1 cellular context compared by ENCODE assay signal in genomic region chr15:50225057-50225456, GRCh38.
TF ChIP-seq lines count a peak whose summit lies in the region.

No MANE protein-coding gene starts in this region.

TF ChIP-seq in HepG2, 621 proteins besides CTCF, POLR2A, EP300 and RAD21 (continued from another document):
- no peak for TF ChIP-seq ARID4A (CRISPR knock-in tag; IDR thresholded peaks at IDR 0.05; ENCODE audit: borderline replicate concordance)
